8 cellular contexts compared by ENCODE assay signal in the genomic region with DNA sequence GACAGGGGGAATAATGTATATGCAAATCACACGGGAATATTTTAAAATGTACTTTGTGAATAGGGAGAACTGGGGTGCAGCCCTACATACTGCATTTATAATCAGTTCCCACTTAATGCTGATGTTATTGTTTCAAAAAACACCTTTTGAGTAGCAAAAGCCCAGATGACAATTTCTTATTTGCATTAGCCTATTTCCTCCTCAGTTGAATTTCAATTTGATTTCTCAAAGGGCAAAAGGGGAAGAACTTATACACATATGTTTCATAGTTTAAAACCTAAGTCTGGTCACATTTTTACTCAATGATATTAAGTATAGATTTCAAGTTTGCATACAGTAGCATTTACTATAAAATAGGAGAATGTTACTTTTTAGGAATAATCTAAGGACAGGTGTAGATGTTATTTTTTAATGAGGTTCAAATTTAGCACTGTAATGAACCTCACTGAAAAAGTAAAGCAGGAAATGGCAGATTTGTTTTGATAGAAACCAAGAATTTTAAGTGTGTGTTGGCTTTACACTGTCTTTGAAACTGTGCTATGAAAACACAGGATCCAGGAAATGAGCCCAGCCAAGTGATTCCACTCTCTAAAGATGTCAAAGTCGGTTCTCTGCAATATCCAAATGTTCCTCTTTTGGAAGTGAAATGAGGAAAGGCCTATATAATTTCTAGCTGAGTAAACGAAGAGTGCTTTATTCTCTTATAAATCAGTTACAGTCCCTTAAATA.
DNase-seq lines count a peak whose midpoint lies in the region; ATAC-seq and TF ChIP-seq lines count a peak whose summit lies in the region.

No MANE protein-coding gene starts in this region.

- peak; percentile 46 for ATAC-seq in HG03045 (IDR thresholded peaks at IDR 0.05; ENCODE audit: unreplicated experiment)

- H3K4me3 Mint-ChIP-seq in activated CD4-positive, alpha-beta T cell treated with anti-CD3 and anti-CD28 coated beads, Interleukin-2, amount 10 ng/mL, durations not matched to agents 24 days and 14 days = peak overlapping the region; percentile 58
- peak overlapping the region; percentile 83 for H3K4me3 Mint-ChIP-seq in activated naive CD8-positive, alpha-beta T cell
- H3K4me3 Mint-ChIP-seq in nephron = no peak overlapping the region

- TF ChIP-seq CTCF in nephron (IDR thresholded peaks at IDR 0.05; ENCODE audit: unreplicated experiment in 3 of 3) = no peak

- H3K36me3 Mint-ChIP-seq in activated CD4-positive, alpha-beta T cell treated with anti-CD3 and anti-CD28 coated beads, Interleukin-2, amount 10 ng/mL, durations not matched to agents 24 days and 14 days (ENCODE audit: low read depth) = no peaks in the 10 kb centered on the region
- H3K36me3 Mint-ChIP-seq in activated naive CD8-positive, alpha-beta T cell = no peaks in the 10 kb centered on the region
- no peaks in the 10 kb centered on the region for H3K36me3 Mint-ChIP-seq in nephron (ENCODE audit: low read depth)

- H3K9me3 Mint-ChIP-seq in activated CD4-positive, alpha-beta T cell treated with anti-CD3 and anti-CD28 coated beads, Interleukin-2, amount 10 ng/mL, durations not matched to agents 24 days and 14 days = peaks cover 6% of the 10 kb centered on the region
- no peaks in the 10 kb centered on the region for H3K9me3 Mint-ChIP-seq in activated naive CD8-positive, alpha-beta T cell (ENCODE audit: low read depth)
- peaks cover 4% of the 10 kb centered on the region for H3K9me3 Mint-ChIP-seq in nephron

- H3K27me3 Mint-ChIP-seq in activated CD4-positive, alpha-beta T cell treated with anti-CD3 and anti-CD28 coated beads, Interleukin-2, amount 10 ng/mL, durations not matched to agents 24 days and 14 days = peaks cover 2% of the 10 kb centered on the region
- no peaks in the 10 kb centered on the region for H3K27me3 Mint-ChIP-seq in activated naive CD8-positive, alpha-beta T cell
- H3K27me3 Mint-ChIP-seq in nephron (ENCODE audit: low read depth) = no peaks in the 10 kb centered on the region

- H3K4me1 Mint-ChIP-seq in activated CD4-positive, alpha-beta T cell treated with anti-CD3 and anti-CD28 coated beads, Interleukin-2, amount 10 ng/mL, durations not matched to agents 24 days and 14 days = peaks cover 22% of the 10 kb centered on the region
- peaks cover 39% of the 10 kb centered on the region for H3K4me1 Mint-ChIP-seq in activated naive CD8-positive, alpha-beta T cell (ENCODE audit: low read depth)
- peaks cover 31% of the 10 kb centered on the region for H3K4me1 Mint-ChIP-seq in nephron

- DNase-seq in activated CD4-positive, alpha-beta T cell treated with anti-CD3 and anti-CD28 coated beads, Interleukin-2, amount 10 ng/mL, durations not matched to agents 24 days and 14 days = peak; percentile 61
- no peak for DNase-seq in activated CD4-positive, alpha-beta T cell treated with anti-CD3 and anti-CD28 coated beads, Interleukin-2, amount 50 U/mL, for 48 hours
- no peak for DNase-seq in stimulated activated CD8-positive, alpha-beta memory T cell treated with anti-CD3 and anti-CD28 coated beads, Interleukin-4, amount 100 ng/mL, for 48 hours
- no peak for DNase-seq in SHP77 (lab: John Stamatoyannopoulos, UW)
- DNase-seq in iPS-NIHi11 (ENCODE audit: low spot score) = no peak

- H3K27ac Mint-ChIP-seq in activated CD4-positive, alpha-beta T cell treated with anti-CD3 and anti-CD28 coated beads, Interleukin-2, amount 10 ng/mL, durations not matched to agents 24 days and 14 days = peak overlapping the region; percentile 73
- H3K27ac Mint-ChIP-seq in activated naive CD8-positive, alpha-beta T cell = peak overlapping the region; percentile 94
- H3K27ac Mint-ChIP-seq in nephron = peak overlapping the region; percentile 66 to 86 (median 80)

- intact Hi-C loops in activated CD4-positive, alpha-beta T cell treated with anti-CD3 and anti-CD28 coated beads, Interleukin-2, amount 10 ng/mL, durations not matched to agents 24 days and 14 days (cut with micrococcal nuclease) = loop anchor here (1.0 to 5.0 kb wide), 3 partner anchors 91 to 357 kb away; no protein-coding TSS in a partner anchor

Comparison
In these comparisons a context has a peak if more than half of its experiments do, and no peak if none do; other contexts are left out.
1. H3K4me3 Mint-ChIP-seq: peak in activated CD4-positive, alpha-beta T cell treated with anti-CD3 and anti-CD28 coated beads, Interleukin-2, amount 10 ng/mL, durations not matched to agents 24 days and 14 days (single experiment) and activated naive CD8-positive, alpha-beta T cell (single experiment); none in nephron (0 of 3).
2. Peak in every context shown above with its lines, with median percentiles within 50 percentile points of each other: H3K27ac Mint-ChIP-seq.